9 cellular contexts compared by ENCODE assay signal in genomic region chr6:113690255-113690956, GRCh38.
A peak's percentile ranks its signal among the peaks of the same experiment; 100 is the strongest.
DNase-seq lines count a peak whose midpoint lies in the region; ATAC-seq and TF ChIP-seq lines count a peak whose summit lies in the region.
"Had no signal": no experiment of that assay in that cellular context is flagged by ENCODE, and none has a peak within 500 bp of the region (broad histone marks: within the 10 kb centered on the region; RNA-seq: fewer than 3 reads in every experiment).

No MANE protein-coding gene starts in this region.

- TF ChIP-seq CTCF in BE2C (IDR thresholded peaks at IDR 0.05; ENCODE audit: low read depth, low read length) (no peak), HL-60 (IDR thresholded peaks at IDR 0.05; ENCODE audit: insufficient read depth, low read length) (no peak)

- H3K27me3 ChIP-seq in BE2C (no peaks in the 10 kb centered on the region), HL-60 (ENCODE audit: insufficient read depth, poor library complexity, severe bottlenecking) (no peaks in the 10 kb centered on the region)

- no peaks in the 10 kb centered on the region for H3K4me1 Mint-ChIP-seq in activated CD8-positive, alpha-beta memory T cell treated with anti-CD3 and anti-CD28 coated beads, Interleukin-2, amount 10 ng/mL, durations not matched to agents 7 days and 5 days

- no peaks in the 10 kb centered on the region for H3K9me3 Mint-ChIP-seq in activated CD8-positive, alpha-beta memory T cell treated with anti-CD3 and anti-CD28 coated beads, Interleukin-2, amount 10 ng/mL, durations not matched to agents 7 days and 5 days (ENCODE audit: low read depth)

- H3K36me3 Mint-ChIP-seq in activated CD8-positive, alpha-beta memory T cell treated with anti-CD3 and anti-CD28 coated beads, Interleukin-2, amount 10 ng/mL, durations not matched to agents 7 days and 5 days, result no peaks in the 10 kb centered on the region

- H3K27ac Mint-ChIP-seq in activated CD8-positive, alpha-beta memory T cell treated with anti-CD3 and anti-CD28 coated beads, Interleukin-2, amount 10 ng/mL, durations not matched to agents 7 days and 5 days, result no peak overlapping the region

- 0 out of 2 replicates have a peak overlapping the region, but pooled peaks have one; percentile 1 for H3K27ac ChIP-seq in HL-60 (replicated peaks)

- H3K36me3 ChIP-seq in BE2C, result no peaks in the 10 kb centered on the region
- H3K36me3 ChIP-seq: HAP-1 had no signal

- DNase-seq in BE2C (peak; percentile 20), HL-60 (ENCODE audit: low read depth in 1 of 2, low spot score in 1 of 2) (peak in 1 of 2 experiments; percentile 20), astrocyte of the hippocampus (ENCODE audit: low read depth, low spot score) (peak; percentile 89), smooth muscle cell of the brain vasculature (ENCODE audit: low read depth, low spot score) (peak; percentile 70), 8988T (no peak), NCI-H524 (lab: John Stamatoyannopoulos, UW) (no peak)
- DNase-seq in activated CD8-positive, alpha-beta memory T cell treated with anti-CD3 and anti-CD28 coated beads, Interleukin-2, amount 10 ng/mL, durations not matched to agents 7 days and 5 days, result no peak

- H3K9me3 ChIP-seq in BE2C, result no peaks in the 10 kb centered on the region
- H3K9me3 ChIP-seq: HAP-1 had no signal

- H3K4me3 Mint-ChIP-seq in activated CD8-positive, alpha-beta memory T cell treated with anti-CD3 and anti-CD28 coated beads, Interleukin-2, amount 10 ng/mL, durations not matched to agents 7 days and 5 days, result no peak overlapping the region

- H3K4me3 ChIP-seq in BE2C (ENCODE audit: low read depth, low read length), result no peak overlapping the region
- H3K4me3 ChIP-seq in HL-60 (replicated peaks; ENCODE audit: insufficient read depth, low read length), result no peak overlapping the region
- H3K4me3 ChIP-seq: HAP-1 had no signal

- no peaks in the 10 kb centered on the region for H3K27me3 Mint-ChIP-seq in activated CD8-positive, alpha-beta memory T cell treated with anti-CD3 and anti-CD28 coated beads, Interleukin-2, amount 10 ng/mL, durations not matched to agents 7 days and 5 days

- peak; percentile 86 for ATAC-seq in GM19463 (IDR thresholded peaks at IDR 0.05; ENCODE audit: unreplicated experiment)
- no peak for ATAC-seq in activated CD8-positive, alpha-beta memory T cell treated with anti-CD3 and anti-CD28 coated beads, Interleukin-2, amount 10 ng/mL, durations not matched to agents 7 days and 5 days

- CTCF ChIA-PET in activated CD8-positive, alpha-beta memory T cell treated with anti-CD3 and anti-CD28 coated beads, Interleukin-2, amount 10 ng/mL, durations not matched to agents 7 days and 5 days (lab: Charles Lee), result no interaction called here

- H3K4me1 ChIP-seq in BE2C, result no peaks in the 10 kb centered on the region; the same call in none of the 2 replicates

Comparison
In these comparisons a context has a peak if more than half of its experiments do, and no peak if none do; other contexts are left out.
1. DNase-seq: peak in BE2C (single experiment), astrocyte of the hippocampus (single experiment) and smooth muscle cell of the brain vasculature (single experiment); none in 8988T (single experiment), activated CD8-positive, alpha-beta memory T cell treated with anti-CD3 and anti-CD28 coated beads, Interleukin-2, amount 10 ng/mL, durations not matched to agents 7 days and 5 days (single experiment) and NCI-H524 (0 of 2).